16 cellular contexts compared by ENCODE assay signal in genomic region chr3:69967156-69967555, GRCh38. TPM values are rescaled to one million over a fixed set of nuclear protein-coding genes. Genes with fewer than 3 reads are reported as not detected.
DNase-seq lines count a peak whose midpoint lies in the region; ATAC-seq and TF ChIP-seq lines count a peak whose summit lies in the region.
"Had no signal": no experiment of that assay in that cellular context is flagged by ENCODE, and none has a peak within 500 bp of the region (broad histone marks: within the 10 kb centered on the region; RNA-seq: fewer than 3 reads in every experiment).

No MANE protein-coding gene starts in this region.

- H3K27ac Mint-ChIP-seq in stimulated activated naive CD8-positive, alpha-beta T cell treated with anti-CD3 and anti-CD28 coated beads, Interleukin-15, amount 100 ng/mL, for 72 hours: no peak overlapping the region
- H3K27ac Mint-ChIP-seq: CD4-positive, CD25-positive, alpha-beta regulatory T cell; GM23338 had no signal

- H3K27ac ChIP-seq in dorsolateral prefrontal cortex (peak overlapping the region in 58 of 59 donors; percentile 51 to 95 (median 84)), right lobe of liver (no peak overlapping the region)
- H3K27ac ChIP-seq: BLaER1 treated with 17β-estradiol and CSF1 and Interleukin-3, amounts not matched to agents 10 nM and 100 nM had no signal

- TF ChIP-seq POLR2A in right lobe of liver (IDR thresholded peaks at IDR 0.05): no peak

- no peaks in the 10 kb centered on the region for H3K36me3 ChIP-seq in right lobe of liver

- H3K9me3 Mint-ChIP-seq in stimulated activated naive CD8-positive, alpha-beta T cell treated with anti-CD3 and anti-CD28 coated beads, Interleukin-15, amount 100 ng/mL, for 72 hours: no peaks in the 10 kb centered on the region
- H3K9me3 Mint-ChIP-seq: CD4-positive, CD25-positive, alpha-beta regulatory T cell; GM23338 had no signal

- H3K27me3 ChIP-seq in dorsolateral prefrontal cortex (no peaks in the 10 kb centered on the region), right lobe of liver (no peaks in the 10 kb centered on the region)
- H3K27me3 ChIP-seq: BLaER1 treated with 17β-estradiol and CSF1 and Interleukin-3, amounts not matched to agents 10 nM and 100 nM had no signal

- H3K4me3 ChIP-seq in dorsolateral prefrontal cortex: peak overlapping the region in 7 of 59 donors; percentile 2 to 21 (median 14)
- no peak overlapping the region for H3K4me3 ChIP-seq in right lobe of liver
- H3K4me3 ChIP-seq: BLaER1 treated with 17β-estradiol and CSF1 and Interleukin-3, amounts not matched to agents 10 nM and 100 nM; GM23338 had no signal

- no peaks in the 10 kb centered on the region for H3K27me3 Mint-ChIP-seq in stimulated activated naive CD8-positive, alpha-beta T cell treated with anti-CD3 and anti-CD28 coated beads, Interleukin-15, amount 100 ng/mL, for 72 hours
- H3K27me3 Mint-ChIP-seq: CD4-positive, CD25-positive, alpha-beta regulatory T cell had no signal

- 87% methylated on average over 6 of the region's 6 CpGs for WGBS in right lobe of liver (ENCODE audit: insufficient coverage, low coverage, low lambda C conversion rate, missing lambda C conversion rate)

- H3K9me3 ChIP-seq in right lobe of liver: no peaks in the 10 kb centered on the region
- H3K9me3 ChIP-seq: BLaER1 treated with 17β-estradiol and CSF1 and Interleukin-3, amounts not matched to agents 10 nM and 100 nM had no signal

- DNase-seq in COLO829 (ENCODE audit: low spot score) (peak; percentile 84), dorsolateral prefrontal cortex (no peak), midbrain (lab: John Stamatoyannopoulos, UW) (peak; percentile 47), superior temporal gyrus (ENCODE audit: extremely low spot score) (peak; percentile 74), right lobe of liver (no peak)
- no peak for DNase-seq in activated naive CD4-positive, alpha-beta T cell treated with anti-CD3 and anti-CD28 coated beads, Interleukin-2, amount 50 U/mL, for 16 hours
- DNase-seq in stimulated activated naive CD8-positive, alpha-beta T cell treated with anti-CD3 and anti-CD28 coated beads, Interleukin-15, amount 100 ng/mL, for 72 hours: no peak
- DNase-seq: 8988T; AML-193; Calu3; CD4-positive, CD25-positive, alpha-beta regulatory T cell; DMS79; H7 had no signal

- H3K4me1 Mint-ChIP-seq in stimulated activated naive CD8-positive, alpha-beta T cell treated with anti-CD3 and anti-CD28 coated beads, Interleukin-15, amount 100 ng/mL, for 72 hours: no peaks in the 10 kb centered on the region
- H3K4me1 Mint-ChIP-seq: CD4-positive, CD25-positive, alpha-beta regulatory T cell; GM23338 had no signal

- ATAC-seq in stimulated activated naive CD8-positive, alpha-beta T cell treated with anti-CD3 and anti-CD28 coated beads, Interleukin-15, amount 100 ng/mL, for 72 hours: no peak
- no peak for ATAC-seq in right lobe of liver
- ATAC-seq: GM23338 had no signal

- intact Hi-C loops in dorsolateral prefrontal cortex (cut with DNase I) (no loop called here), right lobe of liver (cut with DNase I) (no loop called here)

- H3K4me1 ChIP-seq in right lobe of liver: no peaks in the 10 kb centered on the region

- TF ChIP-seq CTCF in dorsolateral prefrontal cortex (IDR thresholded peaks at IDR 0.05 in 54 of 56, conservative IDR thresholded peaks at IDR 0.05 in 2 of 56; ENCODE audit: low read depth in 1 of 56, partially characterized antibody in 56 of 56) (no peak), right lobe of liver (IDR thresholded peaks at IDR 0.05) (no peak)

- no peak overlapping the region for H3K4me3 Mint-ChIP-seq in stimulated activated naive CD8-positive, alpha-beta T cell treated with anti-CD3 and anti-CD28 coated beads, Interleukin-15, amount 100 ng/mL, for 72 hours
- H3K4me3 Mint-ChIP-seq: CD4-positive, CD25-positive, alpha-beta regulatory T cell; GM23338 had no signal

RNA-seq across cellular contexts. Expression of gene SAMMSON, which starts 32.4 kb away (rescaled TPM):
- total RNA-seq in dorsolateral prefrontal cortex (10 to 100 TPM in 1 of 120 experiments, 1 to 10 TPM in 50, under 1 TPM in 55, not detected in 14; 0.20 to 10.8 (median 0.99) TPM), right lobe of liver (not detected)
- total RNA-seq: Calu3; CD4-positive, CD25-positive, alpha-beta regulatory T cell; GM23338; H7; HT-29 had no signal

Comparison
In these comparisons a context has a peak if more than half of its experiments do, and no peak if none do; other contexts are left out.
1. DNase-seq: peak in COLO829 (single experiment), midbrain (single experiment) and superior temporal gyrus (single experiment); none in dorsolateral prefrontal cortex (0 of 10), activated naive CD4-positive, alpha-beta T cell treated with anti-CD3 and anti-CD28 coated beads, Interleukin-2, amount 50 U/mL, for 16 hours (single experiment), stimulated activated naive CD8-positive, alpha-beta T cell treated with anti-CD3 and anti-CD28 coated beads, Interleukin-15, amount 100 ng/mL, for 72 hours (0 of 2) and right lobe of liver (0 of 3).
2. H3K27ac ChIP-seq: peak in dorsolateral prefrontal cortex (58 of 59); none in right lobe of liver (0 of 3).